Comparison of ENCODE assay signal across 13 cellular contexts in genomic region chr3:148146947-148147346, GRCh38.
DNase-seq lines count a peak whose midpoint lies in the region; ATAC-seq and TF ChIP-seq lines count a peak whose summit lies in the region.
"Had no signal": no experiment of that assay in that cellular context is flagged by ENCODE, and none has a peak within 500 bp of the region (broad histone marks: within the 10 kb centered on the region; RNA-seq: fewer than 3 reads in every experiment).

No MANE protein-coding gene starts in this region.

- intact Hi-C loops in mammary epithelial cell (cut with micrococcal nuclease) = no loop called here

- POLR2A ChIA-PET in AG04449 (lab: Yijun Ruan, JAX) = no interaction called here

- no peaks in the 10 kb centered on the region for H3K9me3 ChIP-seq in mammary epithelial cell (replicated peaks; ENCODE audit: insufficient read depth, low read length)

- H3K79me2 ChIP-seq in mammary epithelial cell (ENCODE audit: insufficient read depth, low read length) = no peaks in the 10 kb centered on the region

- BruUV-seq in mammary epithelial cell (replicated peaks; lab: Mats Ljungman, UMichigan) = no TSS peak

- no peak overlapping the region for H3K9ac ChIP-seq in mammary epithelial cell (ENCODE audit: insufficient read depth, low read length)

- H3K4me1 ChIP-seq in mammary epithelial cell (ENCODE audit: insufficient read depth, low read length) = no peaks in the 10 kb centered on the region

- no peak overlapping the region for H2AFZ ChIP-seq in mammary epithelial cell (ENCODE audit: low read depth, low read length)

- 0% methylated on average over 1 of the region's 1 CpG for WGBS in mammary epithelial cell (ENCODE audit: low coverage, missing lambda C conversion rate)

- H3K27ac ChIP-seq in mammary epithelial cell (ENCODE audit: insufficient read depth, low read depth, low read length) = no peak overlapping the region

- dilution Hi-C loops in mammary epithelial cell (cut with HindIII; ENCODE audit: low sequenced_read_pairs) = no loop called here

- H3K4me3 ChIP-seq in AG04449 (ENCODE audit: low read depth, low read length) = no peak overlapping the region
- no peak overlapping the region for H3K4me3 ChIP-seq in mammary epithelial cell (replicated peaks in 1 of 3; ENCODE audit: insufficient read depth in 1 of 3, low read depth in 2 of 3, low read length in 3 of 3)

- H4K20me1 ChIP-seq in mammary epithelial cell (ENCODE audit: insufficient read depth, low read length) = no peaks in the 10 kb centered on the region

- no peak for TF ChIP-seq CTCF in AG04449 (IDR thresholded peaks at IDR 0.05; ENCODE audit: insufficient read depth, low read length, missing control alignments)
- no peak for TF ChIP-seq CTCF in mammary epithelial cell (conservative IDR thresholded peaks at IDR 0.05 in 1 of 2, IDR thresholded peaks at IDR 0.05 in 1 of 2; ENCODE audit: extremely low read depth in 1 of 2, insufficient read depth in 1 of 2, low read depth in 1 of 2, low read length in 2 of 2)

- in situ Hi-C loops in mammary epithelial cell (cut with MboI; ENCODE audit: low sequenced_read_pairs in 2 of 2) = no loop called here

- CTCF ChIA-PET in AG04449 (lab: Yijun Ruan, JAX) (interaction anchor here (1.0 kb wide), 1 partner anchor 243 kb away, joined by 3 read pairs; no protein-coding TSS in a partner anchor), mammary epithelial cell (lab: Charles Lee; ENCODE audit: low non-redundant PET) (no interaction called here)

- ATAC-seq in GM19324 (IDR thresholded peaks at IDR 0.05; ENCODE audit: low FRiP score, unreplicated experiment) = no peak

- H3K36me3 ChIP-seq in mammary epithelial cell (ENCODE audit: insufficient read depth, low read length) = no peaks in the 10 kb centered on the region

- peak; percentile 65 for DNase-seq in AG04449 (ENCODE audit: low read depth, low spot score)
- peak; percentile 57 for DNase-seq in HT1080 (ENCODE audit: low read depth)
- DNase-seq in mammary epithelial cell = peak; percentile 24
- peak; percentile 45 for DNase-seq in left kidney (ENCODE audit: low read depth, low spot score)
- no peak for DNase-seq in HUDEP-2 (lab: John Stamatoyannopoulos, UW; ENCODE audit: unreplicated experiment in 76 of 76)
- DNase-seq in NCI-H82 treated with DMSO at 0.1 percent for 48 hours (lab: John Stamatoyannopoulos, UW; ENCODE audit: unreplicated experiment) = no peak
- no peak for DNase-seq in stimulated activated CD4-positive, alpha-beta T cell treated with anti-CD3 and anti-CD28 coated beads, Interleukin-4, amount 100 ng/mL, for 1 hour
- DNase-seq: activated naive CD8-positive, alpha-beta T cell treated with anti-CD3 and anti-CD28 coated beads, Interleukin-2, amount 10 ng/mL, durations not matched to agents 7 days and 5 days; DMS79; effector memory CD4-positive, alpha-beta T cell; NCI-H2029; stimulated activated CD4-positive, alpha-beta T cell treated with anti-CD3 and anti-CD28 coated beads, Interleukin-2, amount 100 ng/mL, for 24 hours had no signal

- H3K4me2 ChIP-seq in mammary epithelial cell (ENCODE audit: insufficient read depth, low read depth, low read length) = peak overlapping the region; percentile 56

- no peaks in the 10 kb centered on the region for H3K27me3 ChIP-seq in mammary epithelial cell (ENCODE audit: insufficient read depth, low read length)

Comparison
In these comparisons a context has a peak if more than half of its experiments do, and no peak if none do; other contexts are left out.
1. DNase-seq: peak in AG04449 (single experiment), HT1080 (single experiment), mammary epithelial cell (single experiment) and left kidney (single experiment); none in HUDEP-2 (0 of 76), NCI-H82 treated with DMSO at 0.1 percent for 48 hours (single experiment) and stimulated activated CD4-positive, alpha-beta T cell treated with anti-CD3 and anti-CD28 coated beads, Interleukin-4, amount 100 ng/mL, for 1 hour (single experiment).